In the genomic region with DNA sequence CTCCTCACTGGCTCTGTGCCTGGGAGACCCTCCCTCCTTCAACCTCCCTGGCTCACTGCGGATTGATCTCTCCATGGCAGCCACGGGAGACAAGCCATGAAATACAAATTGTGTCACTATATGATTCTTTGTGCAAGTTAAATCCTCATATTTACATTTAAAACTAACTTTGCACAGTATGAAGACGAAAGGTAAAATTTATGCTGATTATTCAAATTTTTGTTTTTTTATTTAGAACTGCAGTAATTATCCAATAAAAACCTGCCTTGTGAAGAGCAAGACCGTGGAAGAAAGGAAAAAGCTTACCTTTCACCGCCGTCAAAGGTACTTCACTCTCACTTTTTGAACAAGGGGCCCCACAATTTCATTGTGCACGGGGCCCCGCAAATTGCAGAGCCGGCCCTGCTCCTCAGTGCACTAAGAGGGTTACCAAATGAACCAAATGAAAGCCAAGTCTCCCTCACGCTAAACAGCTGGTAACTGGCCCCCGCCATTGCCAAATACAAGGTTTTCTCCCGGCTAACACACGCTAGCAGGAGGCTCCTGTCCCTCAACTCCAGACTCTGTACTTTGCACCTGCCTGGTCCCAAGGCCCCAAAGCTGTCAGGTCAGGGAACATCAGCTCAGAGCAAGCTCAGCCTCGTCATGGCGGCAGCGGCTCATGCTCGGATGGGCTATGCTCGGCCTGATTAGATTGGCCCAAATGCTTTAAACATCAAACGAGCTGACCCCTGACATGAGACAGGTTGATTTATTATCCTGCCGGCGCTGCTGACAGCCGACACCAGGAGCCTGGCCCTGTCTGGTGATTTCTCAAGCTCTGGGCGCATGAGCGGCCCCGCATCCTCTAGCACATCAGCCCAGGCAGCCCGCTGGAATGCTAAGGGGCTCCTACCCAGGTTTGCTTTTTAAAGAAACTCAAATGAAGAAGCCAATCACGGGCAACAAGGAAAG, we compare ENCODE assay signal across 23 cellular contexts.
"Had no signal": no experiment of that assay in that cellular context is flagged by ENCODE, and none has a peak within 500 bp of the region (broad histone marks: within the 10 kb centered on the region; RNA-seq: fewer than 3 reads in every experiment).

No MANE protein-coding gene starts in this region.

- DNase-seq: activated CD4-positive, alpha-beta T cell treated with anti-CD3 and anti-CD28 coated beads, Interleukin-2, amount 50 U/mL, for 1 hour; activated CD8-positive, alpha-beta memory T cell treated with anti-CD3 and anti-CD28 coated beads for 24 hours; activated effector memory CD4-positive, alpha-beta T cell treated with anti-CD3 and anti-CD28 coated beads, Interleukin-2, amount 50 U/mL, for 16 hours; activated T-cell treated with anti-CD3 and anti-CD28 coated beads, Interleukin-2, amount 50 U/mL, for 72 hours; adrenal gland; heart right ventricle; mesenchymal stem cell; mucosa of descending colon; naive B cell; ovary; sigmoid colon; spleen; stimulated activated CD4-positive, alpha-beta T cell treated with anti-CD3 and anti-CD28 coated beads, Interleukin-4, amount 100 ng/mL, for 4 hours; T-cell; testis had no signal

- H3K27ac Mint-ChIP-seq: activated naive CD4-positive, alpha-beta T cell treated with anti-CD3 and anti-CD28 coated beads, Interleukin-2, amount 50 U/mL, for 24 hours; activated T-cell treated with anti-CD3 and anti-CD28 coated beads, Interleukin-2, amount 50 U/mL, for 72 hours; naive B cell; neural progenitor cell; stimulated activated memory B cell treated with anti-CD40 and anti-IgM and Interleukin-4, amounts not matched to agents 10 μg/mL and 1 μg/mL and 100 μg/mL, for 72 hours; T-cell; type B pancreatic cell had no signal

- H2AFZ ChIP-seq: neural progenitor cell had no signal

- H3K4me1 Mint-ChIP-seq: activated naive CD4-positive, alpha-beta T cell treated with anti-CD3 and anti-CD28 coated beads, Interleukin-2, amount 50 U/mL, for 24 hours; naive B cell; stimulated activated memory B cell treated with anti-CD40 and anti-IgM and Interleukin-4, amounts not matched to agents 10 μg/mL and 1 μg/mL and 100 μg/mL, for 72 hours; T-cell had no signal

- H3K36me3 Mint-ChIP-seq: stimulated activated memory B cell treated with anti-CD40 and anti-IgM and Interleukin-4, amounts not matched to agents 10 μg/mL and 1 μg/mL and 100 μg/mL, for 72 hours; T-cell; type B pancreatic cell had no signal

- H3K4me3 Mint-ChIP-seq: activated naive CD4-positive, alpha-beta T cell treated with anti-CD3 and anti-CD28 coated beads, Interleukin-2, amount 50 U/mL, for 24 hours; activated T-cell treated with anti-CD3 and anti-CD28 coated beads, Interleukin-2, amount 50 U/mL, for 72 hours; naive B cell; neural progenitor cell; stimulated activated memory B cell treated with anti-CD40 and anti-IgM and Interleukin-4, amounts not matched to agents 10 μg/mL and 1 μg/mL and 100 μg/mL, for 72 hours; T-cell; type B pancreatic cell had no signal

- H3K9ac ChIP-seq: neural progenitor cell had no signal

- FAIRE-seq: astrocyte had no signal

- H3K4me2 ChIP-seq: neural progenitor cell had no signal

- H3K36me3 ChIP-seq: adrenal gland, breast epithelium, heart right ventricle, neural progenitor cell, ovary, sigmoid colon, spleen had no signal

- H3K9me3 ChIP-seq: ovary, sigmoid colon, testis had no signal

- H3K27ac ChIP-seq: adrenal gland, breast epithelium, coronary artery, heart right ventricle, neural progenitor cell, ovary, sigmoid colon, spleen, testis had no signal

- H3K4me3 ChIP-seq: adrenal gland, breast epithelium, coronary artery, heart right ventricle, mucosa of descending colon, neural progenitor cell, ovary, sigmoid colon, spleen, testis had no signal

- H3K27me3 ChIP-seq: adrenal gland, breast epithelium, neural progenitor cell, ovary, sigmoid colon, testis had no signal

- ATAC-seq: activated T-cell treated with anti-CD3 and anti-CD28 coated beads, Interleukin-2, amount 50 U/mL, for 72 hours; esophagus mucosa; heart right ventricle; mucosa of descending colon; stimulated activated memory B cell treated with anti-CD40 and anti-IgM and Interleukin-4, amounts not matched to agents 10 μg/mL and 1 μg/mL and 100 μg/mL, for 72 hours; T-cell had no signal

- H3K4me1 ChIP-seq: adrenal gland, breast epithelium, heart right ventricle, neural progenitor cell, sigmoid colon, spleen, testis had no signal
